Comparison of ENCODE assay signal across 9 cellular contexts in genomic region chr12:110001596-110001995, GRCh38. TPM values are rescaled to one million over a fixed set of nuclear protein-coding genes. Genes with fewer than 3 reads are reported as not detected.
DNase-seq lines count a peak whose midpoint lies in the region; TF ChIP-seq lines count a peak whose summit lies in the region.
"Had no signal": no experiment of that assay in that cellular context is flagged by ENCODE, and none has a peak within 500 bp of the region (broad histone marks: within the 10 kb centered on the region; RNA-seq: fewer than 3 reads in every experiment).

No MANE protein-coding gene starts in this region.

- peaks cover 8% of the 10 kb centered on the region for H3K4me1 Mint-ChIP-seq in progenitor cell of endocrine pancreas (ENCODE audit: low read depth)

- H3K36me3 ChIP-seq in effector memory CD4-positive, alpha-beta T cell (ENCODE audit: control insufficient read depth, insufficient read depth, low read length), result peaks cover 7% of the 10 kb centered on the region

- H3K36me3 Mint-ChIP-seq in progenitor cell of endocrine pancreas (ENCODE audit: insufficient read depth), result peaks cover 5% of the 10 kb centered on the region

- no peaks in the 10 kb centered on the region for H3K27me3 Mint-ChIP-seq in progenitor cell of endocrine pancreas

- peaks cover 5% of the 10 kb centered on the region for H3K4me1 ChIP-seq in effector memory CD4-positive, alpha-beta T cell (ENCODE audit: control insufficient read depth, insufficient read depth, low read length, poor library complexity, severe bottlenecking)

- DNase-seq in Daoy (ENCODE audit: low read depth), result peak; percentile 74
- peak; percentile 72 for DNase-seq in NCI-H226
- DNase-seq in effector memory CD4-positive, alpha-beta T cell, result no peak
- no peak for DNase-seq in progenitor cell of endocrine pancreas (ENCODE audit: low spot score, unreplicated experiment)
- no peak for DNase-seq in DMS79 (lab: John Stamatoyannopoulos, UW)
- no peak for DNase-seq in OCI-M1 (lab: John Stamatoyannopoulos, UW)
- no peak for DNase-seq in epidermal melanocyte (ENCODE audit: insufficient read length, low spot score)
- DNase-seq: gastrocnemius medialis, NCI-H2171 had no signal

- H3K27ac ChIP-seq in effector memory CD4-positive, alpha-beta T cell (ENCODE audit: insufficient read depth, low read length, poor library complexity, severe bottlenecking), result peak overlapping the region; percentile 3

- no peak overlapping the region for H3K4me3 ChIP-seq in effector memory CD4-positive, alpha-beta T cell (ENCODE audit: insufficient read depth, low read depth, low read length, poor library complexity, severe bottlenecking)
- H3K4me3 ChIP-seq: gastrocnemius medialis had no signal

- H3K9me3 ChIP-seq in effector memory CD4-positive, alpha-beta T cell (ENCODE audit: control insufficient read depth, low read length), result no peaks in the 10 kb centered on the region
- H3K9me3 ChIP-seq: gastrocnemius medialis had no signal

- no peak for TF ChIP-seq CTCF in progenitor cell of endocrine pancreas (IDR thresholded peaks at IDR 0.05; ENCODE audit: unreplicated experiment)

- H3K9me3 Mint-ChIP-seq in progenitor cell of endocrine pancreas (ENCODE audit: low read depth), result no peaks in the 10 kb centered on the region

- peak overlapping the region; percentile 14 for H3K4me3 Mint-ChIP-seq in progenitor cell of endocrine pancreas (ENCODE audit: low read depth)

- no peaks in the 10 kb centered on the region for H3K27me3 ChIP-seq in effector memory CD4-positive, alpha-beta T cell (replicated peaks; ENCODE audit: control insufficient read depth, insufficient read depth, low read length, poor library complexity, severe bottlenecking)
- H3K27me3 ChIP-seq: gastrocnemius medialis had no signal

- H3K27ac Mint-ChIP-seq in progenitor cell of endocrine pancreas, result no peak overlapping the region

RNA-seq across cellular contexts. Expression of gene ANKRD13A, which starts 2.4 kb away (rescaled TPM):
- total RNA-seq in Daoy (2014; rRNA removed; shearing (Covaris generic)), result 90.3 and 101 TPM in 2 replicates
- 36.0 and 38.0 TPM in 2 replicates for total RNA-seq in progenitor cell of endocrine pancreas

RNA-seq across cellular contexts. Expression of gene GIT2, which starts 5.4 kb away (rescaled TPM):
- total RNA-seq in Daoy (2014; rRNA removed; shearing (Covaris generic)), result 16.0 and 20.5 TPM in 2 replicates
- total RNA-seq in progenitor cell of endocrine pancreas, result 37.5 and 40.7 TPM in 2 replicates

RNA-seq across cellular contexts. Expression of gene C12orf76, which starts 46.7 kb away (rescaled TPM):
- 6.1 and 21.3 TPM in 2 replicates for total RNA-seq in Daoy (2014; rRNA removed; shearing (Covaris generic))
- 29.3 and 31.6 TPM in 2 replicates for total RNA-seq in progenitor cell of endocrine pancreas

Comparison
In these comparisons a context has a peak if more than half of its experiments do, and no peak if none do; other contexts are left out.
1. DNase-seq: peak in Daoy (single experiment) and NCI-H226 (single experiment); none in effector memory CD4-positive, alpha-beta T cell (0 of 3), progenitor cell of endocrine pancreas (single experiment), DMS79 (single experiment), OCI-M1 (single experiment) and epidermal melanocyte (single experiment).